ENCODE assay signal across 29 cellular contexts in genomic region chr4:801436-802124, GRCh38. TPM values are rescaled to one million over a fixed set of nuclear protein-coding genes. Genes with fewer than 3 reads are reported as not detected.
"Had no signal": no experiment of that assay in that cellular context is flagged by ENCODE, and none has a peak within 500 bp of the region (broad histone marks: within the 10 kb centered on the region; RNA-seq: fewer than 3 reads in every experiment).

No MANE protein-coding gene starts in this region.

- H3K27me3 ChIP-seq: brain microvascular endothelial cell had no signal

- H3K4me1 ChIP-seq: gastroesophageal sphincter, upper lobe of right lung had no signal

- H3K36me3 ChIP-seq: brain microvascular endothelial cell, gastroesophageal sphincter, neutrophil, upper lobe of right lung had no signal

- FAIRE-seq: astrocyte had no signal

- H3K4me3 ChIP-seq: gastroesophageal sphincter, lung, skin epidermis, upper lobe of right lung had no signal

- DNase-seq: activated CD4-positive, alpha-beta memory T cell treated with anti-CD3 and anti-CD28 coated beads for 36 hours; activated CD4-positive, alpha-beta T cell treated with anti-CD3 and anti-CD28 coated beads, Interleukin-2, amount 10 ng/mL, durations not matched to agents 24 days and 14 days; activated CD4-positive, CD25-positive, alpha-beta regulatory T cell treated with anti-CD3 and anti-CD28 coated beads, Interleukin-2, amount 50 U/mL, for 72 hours; activated CD8-positive, alpha-beta memory T cell treated with anti-CD3 and anti-CD28 coated beads, Interleukin-2, amount 50 U/mL, for 4 hours; activated gamma-delta T cell treated with Interleukin-2 at 50 U/mL for 16 hours; activated naive CD4-positive, alpha-beta T cell treated with anti-CD3 and anti-CD28 coated beads, Interleukin-2, amount 50 U/mL, for 16 hours; activated T-cell treated with anti-CD3 and anti-CD28 coated beads, Interleukin-2, amount 50 U/mL, for 1 hour; amniotic stem cell; brain microvascular endothelial cell; cortex of kidney; effector memory CD8-positive, alpha-beta T cell; erythroblast; hypothalamus; kidney glomerular epithelial cell; stimulated activated CD4-positive, alpha-beta T cell treated with anti-CD3 and anti-CD28 coated beads, Interleukin-4, amount 100 ng/mL, for 24 hours; stimulated activated naive CD8-positive, alpha-beta T cell treated with anti-CD3 and anti-CD28 coated beads, Interleukin-15, amount 100 ng/mL, for 72 hours; substantia nigra; T-helper 17 cell; upper lobe of right lung had no signal

- H3K9me3 ChIP-seq: gastroesophageal sphincter, neutrophil, upper lobe of right lung had no signal

- ATAC-seq: effector memory CD8-positive, alpha-beta T cell; gastroesophageal sphincter; left lobe of liver; sciatic nerve; stimulated activated effector memory CD8-positive, alpha-beta T cell treated with anti-CD3 and anti-CD28 coated beads, Interleukin-12 subunit alpha, Interleukin-12 subunit beta, amount 100 ng/mL, for 72 hours; stimulated activated naive CD8-positive, alpha-beta T cell treated with anti-CD3 and anti-CD28 coated beads, Interleukin-15, amount 100 ng/mL, for 72 hours; T-helper 17 cell; upper lobe of right lung had no signal

- H3K27ac ChIP-seq: brain microvascular endothelial cell, gastroesophageal sphincter, neutrophil, skin epidermis, upper lobe of right lung had no signal

RNA-seq across cellular contexts. Expression of gene CPLX1, which starts 24.3 kb away (rescaled TPM):
- total RNA-seq: fibroblast of villous mesenchyme, osteocyte had no signal
